ENCODE assay signal across 21 cellular contexts in the genomic region with DNA sequence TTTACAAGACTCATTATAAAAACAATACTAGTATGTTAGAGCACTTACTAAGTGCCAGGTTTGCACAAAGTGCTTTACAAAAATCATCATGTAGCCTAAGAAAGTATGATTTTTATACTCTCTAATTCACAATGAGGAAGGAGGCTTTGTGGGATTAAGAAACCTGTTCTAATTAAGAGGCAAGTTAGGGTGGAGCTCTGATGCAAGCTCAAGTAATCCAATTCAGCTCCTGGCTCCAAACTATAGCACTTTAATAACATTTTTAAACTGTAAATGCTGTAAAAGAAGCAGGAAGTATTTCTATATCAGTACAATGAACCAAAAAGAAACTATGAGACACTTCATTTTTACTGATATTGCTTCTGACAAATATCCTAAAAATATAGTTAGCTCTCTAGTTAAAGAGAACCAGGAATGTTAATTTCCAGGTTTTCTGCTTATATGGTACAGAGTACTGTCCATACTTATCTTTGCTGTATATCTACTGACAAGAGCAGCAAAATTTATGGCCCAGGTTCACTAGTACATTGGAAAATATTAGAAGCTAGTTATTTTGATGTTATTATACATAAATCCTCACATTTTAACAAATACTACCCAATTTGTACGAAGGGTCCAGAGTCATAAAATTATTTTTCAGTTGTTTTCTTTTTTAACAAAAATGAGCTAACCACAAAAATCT.
DNase-seq lines count a peak whose midpoint lies in the region; ATAC-seq and TF ChIP-seq lines count a peak whose summit lies in the region.
"Had no signal": no experiment of that assay in that cellular context is flagged by ENCODE, and none has a peak within 500 bp of the region (broad histone marks: within the 10 kb centered on the region; RNA-seq: fewer than 3 reads in every experiment).

No MANE protein-coding gene starts in this region.

- H2AFZ ChIP-seq in GM23248, result peak overlapping the region; percentile 26
- no peak overlapping the region for H2AFZ ChIP-seq in H9 (ENCODE audit: low read length)

- H2BK12ac ChIP-seq in H9 (ENCODE audit: insufficient read length, low read depth, low read length), result no peak overlapping the region

- H3K4me2 ChIP-seq in GM23248 (ENCODE audit: unreplicated experiment) (no peak overlapping the region), H9 (ENCODE audit: insufficient read depth, insufficient read length, low read length) (no peak overlapping the region)

- DNase-seq in AG10803 (ENCODE audit: low read depth) (peak; percentile 52), GM23248 (peak; percentile 8), fibroblast of peridontal ligament (ENCODE audit: extremely low read depth) (peak; percentile 56), H9 (no peak), NCI-H526 (lab: John Stamatoyannopoulos, UW) (no peak), thyroid gland (no peak), colonic mucosa (no peak)
- DNase-seq: ACHN; CD4-positive, alpha-beta T cell; DMS79; Karpas-422; MV-4-11; NCI-H1417; NCI-H1930; NCI-H2171 treated with DMSO at 0.1 percent for 48 hours; NCI-H446 treated with DMSO at 0.1 percent for 48 hours; NCI-H774; SIG-M5 had no signal

- no peak overlapping the region for H3K23ac ChIP-seq in H9 (ENCODE audit: insufficient read length, low read depth, low read length)

- no peaks in the 10 kb centered on the region for H3K27me3 Mint-ChIP-seq in H9 (ENCODE audit: low read depth)
- H3K27me3 Mint-ChIP-seq: B cell; CD4-positive, alpha-beta T cell had no signal

- H3K27me3 ChIP-seq in GM23248 (replicated peaks; ENCODE audit: insufficient read depth), result no peaks in the 10 kb centered on the region
- H3K27me3 ChIP-seq in H9 (ENCODE audit: insufficient read depth, low read length), result no peaks in the 10 kb centered on the region
- no peaks in the 10 kb centered on the region for H3K27me3 ChIP-seq in thyroid gland
- H3K27me3 ChIP-seq in colonic mucosa, result no peaks in the 10 kb centered on the region

- no peak overlapping the region for H3K27ac Mint-ChIP-seq in H9
- H3K27ac Mint-ChIP-seq: B cell; CD4-positive, alpha-beta T cell had no signal

- H4K8ac ChIP-seq in H9 (replicated peaks; ENCODE audit: insufficient read length, low read depth, low read length), result no peak overlapping the region

- no peak overlapping the region for H2BK20ac ChIP-seq in H9 (ENCODE audit: low read depth, low read length, poor library complexity, severe bottlenecking)

- 97% methylated on average over 1 of the region's 1 CpG for whole genome bisulfite sequencing in GM23248 (ENCODE audit: low coverage in 1 of 2, low lambda C conversion rate in 2 of 2, missing lambda C conversion rate in 2 of 2), 2 experiments
- no CpG with 5 or more reads among the region's 1 CpG for WGBS in H9 (ENCODE audit: extremely low coverage, insufficient read length, low lambda C conversion rate)
- 96% methylated on average over 1 of the region's 1 CpG for WGBS in thyroid gland, 2 donors

- H3K27ac ChIP-seq in GM23248, result no peak overlapping the region
- H3K27ac ChIP-seq in H9 (ENCODE audit: insufficient read length, low read depth, low read length), result no peak overlapping the region
- H3K27ac ChIP-seq in thyroid gland, result no peak overlapping the region
- H3K27ac ChIP-seq in colonic mucosa, result no peak overlapping the region

- no peaks in the 10 kb centered on the region for H3K36me3 ChIP-seq in GM23248 (ENCODE audit: low read depth)
- no peaks in the 10 kb centered on the region for H3K36me3 ChIP-seq in thyroid gland
- H3K36me3 ChIP-seq in colonic mucosa, result no peaks in the 10 kb centered on the region

- no peaks in the 10 kb centered on the region for H3F3A ChIP-seq in GM23248 (ENCODE audit: insufficient read depth)

- H3K9me3 ChIP-seq in GM23248 (ENCODE audit: low read depth) (no peaks in the 10 kb centered on the region), H9 (ENCODE audit: control insufficient read depth, low read depth, low read length) (no peaks in the 10 kb centered on the region), thyroid gland (no peaks in the 10 kb centered on the region), colonic mucosa (no peaks in the 10 kb centered on the region)

- H2BK120ac ChIP-seq in H9 (ENCODE audit: low read depth, low read length, poor library complexity, severe bottlenecking), result no peak overlapping the region

- no peaks in the 10 kb centered on the region for H3K79me1 ChIP-seq in H9 (ENCODE audit: insufficient read depth, low read depth, low read length, poor library complexity, severe bottlenecking)

- H4K20me1 ChIP-seq in GM23248 (ENCODE audit: insufficient read depth) (no peaks in the 10 kb centered on the region), H9 (ENCODE audit: control insufficient read depth, insufficient read depth, insufficient read length) (no peaks in the 10 kb centered on the region)

- no peak overlapping the region for H3K4me3 Mint-ChIP-seq in H9
- H3K4me3 Mint-ChIP-seq: B cell; CD4-positive, alpha-beta T cell had no signal

- no peak overlapping the region for H3K14ac ChIP-seq in H9 (ENCODE audit: insufficient read depth, low read length)

- no peaks in the 10 kb centered on the region for H3K4me1 ChIP-seq in GM23248 (ENCODE audit: insufficient read depth)
- H3K4me1 ChIP-seq in H9 (ENCODE audit: insufficient read depth, low read length), result no peaks in the 10 kb centered on the region; the same call in 1 of the 2 replicates
- no peaks in the 10 kb centered on the region for H3K4me1 ChIP-seq in thyroid gland
- no peaks in the 10 kb centered on the region for H3K4me1 ChIP-seq in colonic mucosa

- H3K9me2 ChIP-seq in GM23248 (ENCODE audit: insufficient read depth), result no peaks in the 10 kb centered on the region

- peak; percentile 33 for ATAC-seq in SK-N-SH treated with all-trans-retinoic acid at 6 μM for 48 hours
- ATAC-seq: GM12878 had no signal

- no peak overlapping the region for H3K4ac ChIP-seq in H9 (ENCODE audit: low read depth, low read length)

- no peaks in the 10 kb centered on the region for H3K79me2 ChIP-seq in GM23248 (ENCODE audit: insufficient read depth)
- H3K79me2 ChIP-seq in H9 (ENCODE audit: insufficient read depth, low read length), result no peaks in the 10 kb centered on the region

- no peak overlapping the region for H3K56ac ChIP-seq in H9 (ENCODE audit: insufficient read length, low read depth, low read length)

- H3T11ph ChIP-seq in H9 (ENCODE audit: low read length), result no peak overlapping the region

- H3K9me3 Mint-ChIP-seq in H9, result no peaks in the 10 kb centered on the region
- H3K9me3 Mint-ChIP-seq: CD4-positive, alpha-beta T cell had no signal

- TF ChIP-seq CTCF in AG10803 (conservative IDR thresholded peaks at IDR 0.05; ENCODE audit: low read length), result no peak
- no peak for TF ChIP-seq CTCF in H9 (conservative IDR thresholded peaks at IDR 0.05)
- no peak for TF ChIP-seq CTCF in thyroid gland (IDR thresholded peaks at IDR 0.05)
- no peak for TF ChIP-seq CTCF in colonic mucosa (IDR thresholded peaks at IDR 0.05)

- no peak overlapping the region for H4K5ac ChIP-seq in H9 (ENCODE audit: insufficient read length, low read depth, low read length)

- no peak overlapping the region for H2AK5ac ChIP-seq in H9 (ENCODE audit: insufficient read length, low read length)

- H3K36me3 Mint-ChIP-seq in H9 (ENCODE audit: insufficient read depth in 1 of 3, low read depth in 3 of 3), result no peaks in the 10 kb centered on the region

- H2BK5ac ChIP-seq in H9 (ENCODE audit: insufficient read length, low read length), result no peak overlapping the region

- H3K4me1 Mint-ChIP-seq in H9, result peaks cover 29 to 31% of the 10 kb centered on the region in 2 experiments
- H3K4me1 Mint-ChIP-seq: B cell had no signal

- no peak overlapping the region for H3K9ac ChIP-seq in GM23248
- no peak overlapping the region for H3K9ac ChIP-seq in H9 (ENCODE audit: extremely low read depth, insufficient read length, low read length)
- no peak overlapping the region for H3K9ac ChIP-seq in colonic mucosa (ENCODE audit: low read depth in 2 of 2, low read length in 2 of 2)

- H3K4me3 ChIP-seq in AG10803 (ENCODE audit: low read length) (no peak overlapping the region), GM23248 (no peak overlapping the region), thyroid gland (replicated peaks in 1 of 3) (no peak overlapping the region), colonic mucosa (no peak overlapping the region)
- H3K4me3 ChIP-seq: GM12878 had no signal

- no peak overlapping the region for H4K91ac ChIP-seq in H9 (ENCODE audit: insufficient read length, low read depth, low read length)

- in situ Hi-C loops in GM23248 (cut with MboI), result no loop called here

- TF ChIP-seq POLR2A in thyroid gland (IDR thresholded peaks at IDR 0.05), result no peak

- H3K18ac ChIP-seq in H9 (ENCODE audit: insufficient read length, low read depth, low read length), result no peak overlapping the region

- intact Hi-C loops in thyroid gland (cut with DNase I), result no loop called here
- intact Hi-C loops in colonic mucosa (cut with DNase I), result loop anchor here (5.0 kb wide), 2 partner anchors 226 to 651 kb away; no protein-coding TSS in a partner anchor

- no peaks in the 10 kb centered on the region for H3K23me2 ChIP-seq in H9 (ENCODE audit: insufficient read length, low read depth, low read length, poor library complexity, severe bottlenecking)

- H2BK15ac ChIP-seq in H9 (ENCODE audit: low read depth, low read length), result no peak overlapping the region

TF ChIP-seq in SK-N-SH treated with all-trans-retinoic acid at 6 μM for 48 hours, 23 proteins besides CTCF, POLR2A, EP300 and RAD21:
- TF ChIP-seq OSR1 (CRISPR knock-in tag; IDR thresholded peaks at IDR 0.05) (no peak), ZFP30 (CRISPR knock-in tag; IDR thresholded peaks at IDR 0.05) (no peak), SNAI2 (CRISPR knock-in tag; IDR thresholded peaks at IDR 0.05) (no peak), ZC3H10 (CRISPR knock-in tag; IDR thresholded peaks at IDR 0.05) (no peak), ZNF8 (CRISPR knock-in tag; IDR thresholded peaks at IDR 0.05) (no peak), ZFP3 (CRISPR knock-in tag; IDR thresholded peaks at IDR 0.05) (no peak)
- TF ChIP-seq, protein P1, sequence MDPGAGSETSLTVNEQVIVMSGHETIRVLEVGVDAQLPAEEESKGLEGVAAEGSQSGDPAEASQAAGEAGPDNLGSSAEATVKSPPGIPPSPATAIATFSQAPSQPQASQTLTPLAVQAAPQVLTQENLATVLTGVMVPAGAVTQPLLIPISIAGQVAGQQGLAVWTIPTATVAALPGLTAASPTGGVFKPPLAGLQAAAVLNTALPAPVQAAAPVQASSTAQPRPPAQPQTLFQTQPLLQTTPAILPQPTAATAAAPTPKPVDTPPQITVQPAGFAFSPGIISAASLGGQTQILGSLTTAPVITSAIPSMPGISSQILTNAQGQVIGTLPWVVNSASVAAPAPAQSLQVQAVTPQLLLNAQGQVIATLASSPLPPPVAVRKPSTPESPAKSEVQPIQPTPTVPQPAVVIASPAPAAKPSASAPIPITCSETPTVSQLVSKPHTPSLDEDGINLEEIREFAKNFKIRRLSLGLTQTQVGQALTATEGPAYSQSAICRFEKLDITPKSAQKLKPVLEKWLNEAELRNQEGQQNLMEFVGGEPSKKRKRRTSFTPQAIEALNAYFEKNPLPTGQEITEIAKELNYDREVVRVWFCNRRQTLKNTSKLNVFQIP (CRISPR knock-in tag; IDR thresholded peaks at IDR 0.05; ENCODE audit: borderline replicate concordance, low read depth), result no peak

Comparison
In these comparisons a context has a peak if more than half of its experiments do, and no peak if none do; other contexts are left out.
1. DNase-seq: peak in AG10803 (single experiment), GM23248 (single experiment) and fibroblast of peridontal ligament (single experiment); none in H9 (single experiment), NCI-H526 (0 of 2), thyroid gland (0 of 2) and colonic mucosa (single experiment).